2 cellular contexts compared by ENCODE assay signal in the genomic region with DNA sequence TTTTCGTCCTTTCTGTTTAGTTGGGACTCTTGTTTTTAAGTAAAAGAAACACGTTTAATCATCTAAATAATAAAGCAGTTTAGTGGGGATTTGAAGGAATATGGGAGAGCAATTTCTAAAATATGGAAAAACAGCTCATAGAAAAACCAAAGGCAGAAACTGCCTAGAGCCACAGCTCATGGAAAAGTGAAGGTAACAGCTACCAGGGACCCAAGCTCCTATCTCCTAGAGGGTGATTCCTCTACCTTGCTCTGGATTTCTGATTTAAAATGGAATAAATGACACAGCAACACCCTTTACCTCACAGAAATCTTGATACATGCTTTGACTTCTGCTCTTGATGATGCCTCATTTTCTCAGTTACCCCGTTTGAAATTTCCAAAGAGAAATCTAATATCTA.
TF ChIP-seq lines count a peak whose summit lies in the region.

No MANE protein-coding gene starts in this region.

TF ChIP-seq in liver, 16 proteins besides CTCF, POLR2A, EP300 and RAD21:
- TF ChIP-seq HNF4A (conservative IDR thresholded peaks at IDR 0.05): no peak
- no peak for TF ChIP-seq NR2F2 (IDR thresholded peaks at IDR 0.05)
- TF ChIP-seq, protein P1, sequence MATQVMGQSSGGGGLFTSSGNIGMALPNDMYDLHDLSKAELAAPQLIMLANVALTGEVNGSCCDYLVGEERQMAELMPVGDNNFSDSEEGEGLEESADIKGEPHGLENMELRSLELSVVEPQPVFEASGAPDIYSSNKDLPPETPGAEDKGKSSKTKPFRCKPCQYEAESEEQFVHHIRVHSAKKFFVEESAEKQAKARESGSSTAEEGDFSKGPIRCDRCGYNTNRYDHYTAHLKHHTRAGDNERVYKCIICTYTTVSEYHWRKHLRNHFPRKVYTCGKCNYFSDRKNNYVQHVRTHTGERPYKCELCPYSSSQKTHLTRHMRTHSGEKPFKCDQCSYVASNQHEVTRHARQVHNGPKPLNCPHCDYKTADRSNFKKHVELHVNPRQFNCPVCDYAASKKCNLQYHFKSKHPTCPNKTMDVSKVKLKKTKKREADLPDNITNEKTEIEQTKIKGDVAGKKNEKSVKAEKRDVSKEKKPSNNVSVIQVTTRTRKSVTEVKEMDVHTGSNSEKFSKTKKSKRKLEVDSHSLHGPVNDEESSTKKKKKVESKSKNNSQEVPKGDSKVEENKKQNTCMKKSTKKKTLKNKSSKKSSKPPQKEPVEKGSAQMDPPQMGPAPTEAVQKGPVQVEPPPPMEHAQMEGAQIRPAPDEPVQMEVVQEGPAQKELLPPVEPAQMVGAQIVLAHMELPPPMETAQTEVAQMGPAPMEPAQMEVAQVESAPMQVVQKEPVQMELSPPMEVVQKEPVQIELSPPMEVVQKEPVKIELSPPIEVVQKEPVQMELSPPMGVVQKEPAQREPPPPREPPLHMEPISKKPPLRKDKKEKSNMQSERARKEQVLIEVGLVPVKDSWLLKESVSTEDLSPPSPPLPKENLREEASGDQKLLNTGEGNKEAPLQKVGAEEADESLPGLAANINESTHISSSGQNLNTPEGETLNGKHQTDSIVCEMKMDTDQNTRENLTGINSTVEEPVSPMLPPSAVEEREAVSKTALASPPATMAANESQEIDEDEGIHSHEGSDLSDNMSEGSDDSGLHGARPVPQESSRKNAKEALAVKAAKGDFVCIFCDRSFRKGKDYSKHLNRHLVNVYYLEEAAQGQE (IDR thresholded peaks at IDR 0.05): no peak
- no peak for TF ChIP-seq HNF4G (IDR thresholded peaks at IDR 0.05)
- TF ChIP-seq EGR1 (IDR thresholded peaks at IDR 0.05; ENCODE audit: low read depth in 2 of 2): no peak
- TF ChIP-seq, protein P2, sequence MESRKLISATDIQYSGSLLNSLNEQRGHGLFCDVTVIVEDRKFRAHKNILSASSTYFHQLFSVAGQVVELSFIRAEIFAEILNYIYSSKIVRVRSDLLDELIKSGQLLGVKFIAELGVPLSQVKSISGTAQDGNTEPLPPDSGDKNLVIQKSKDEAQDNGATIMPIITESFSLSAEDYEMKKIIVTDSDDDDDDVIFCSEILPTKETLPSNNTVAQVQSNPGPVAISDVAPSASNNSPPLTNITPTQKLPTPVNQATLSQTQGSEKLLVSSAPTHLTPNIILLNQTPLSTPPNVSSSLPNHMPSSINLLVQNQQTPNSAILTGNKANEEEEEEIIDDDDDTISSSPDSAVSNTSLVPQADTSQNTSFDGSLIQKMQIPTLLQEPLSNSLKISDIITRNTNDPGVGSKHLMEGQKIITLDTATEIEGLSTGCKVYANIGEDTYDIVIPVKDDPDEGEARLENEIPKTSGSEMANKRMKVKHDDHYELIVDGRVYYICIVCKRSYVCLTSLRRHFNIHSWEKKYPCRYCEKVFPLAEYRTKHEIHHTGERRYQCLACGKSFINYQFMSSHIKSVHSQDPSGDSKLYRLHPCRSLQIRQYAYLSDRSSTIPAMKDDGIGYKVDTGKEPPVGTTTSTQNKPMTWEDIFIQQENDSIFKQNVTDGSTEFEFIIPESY (IDR thresholded peaks at IDR 0.05): no peak
- TF ChIP-seq SP1 (IDR thresholded peaks at IDR 0.05): no peak
- TF ChIP-seq, protein P3, sequence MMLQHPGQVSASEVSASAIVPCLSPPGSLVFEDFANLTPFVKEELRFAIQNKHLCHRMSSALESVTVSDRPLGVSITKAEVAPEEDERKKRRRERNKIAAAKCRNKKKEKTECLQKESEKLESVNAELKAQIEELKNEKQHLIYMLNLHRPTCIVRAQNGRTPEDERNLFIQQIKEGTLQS (IDR thresholded peaks at IDR 0.05): no peak
- TF ChIP-seq JUND (IDR thresholded peaks at IDR 0.05): no peak
- TF ChIP-seq TAF1 (conservative IDR thresholded peaks at IDR 0.05): no peak
- TF ChIP-seq, protein P4, sequence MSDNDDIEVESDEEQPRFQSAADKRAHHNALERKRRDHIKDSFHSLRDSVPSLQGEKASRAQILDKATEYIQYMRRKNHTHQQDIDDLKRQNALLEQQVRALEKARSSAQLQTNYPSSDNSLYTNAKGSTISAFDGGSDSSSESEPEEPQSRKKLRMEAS (IDR thresholded peaks at IDR 0.05): no peak
- no peak for TF ChIP-seq FOXA1 (IDR thresholded peaks at IDR 0.05)
- TF ChIP-seq GABPA (IDR thresholded peaks at IDR 0.05 in 1 of 2, conservative IDR thresholded peaks at IDR 0.05 in 1 of 2): no peak
- no peak for TF ChIP-seq FOXA2 (IDR thresholded peaks at IDR 0.05)
- no peak for TF ChIP-seq RXRA (IDR thresholded peaks at IDR 0.05)
- no peak for TF ChIP-seq YY1 (IDR thresholded peaks at IDR 0.05)

TF ChIP-seq in HepG2, 621 proteins besides CTCF, POLR2A, EP300 and RAD21:
- TF ChIP-seq, protein P5, sequence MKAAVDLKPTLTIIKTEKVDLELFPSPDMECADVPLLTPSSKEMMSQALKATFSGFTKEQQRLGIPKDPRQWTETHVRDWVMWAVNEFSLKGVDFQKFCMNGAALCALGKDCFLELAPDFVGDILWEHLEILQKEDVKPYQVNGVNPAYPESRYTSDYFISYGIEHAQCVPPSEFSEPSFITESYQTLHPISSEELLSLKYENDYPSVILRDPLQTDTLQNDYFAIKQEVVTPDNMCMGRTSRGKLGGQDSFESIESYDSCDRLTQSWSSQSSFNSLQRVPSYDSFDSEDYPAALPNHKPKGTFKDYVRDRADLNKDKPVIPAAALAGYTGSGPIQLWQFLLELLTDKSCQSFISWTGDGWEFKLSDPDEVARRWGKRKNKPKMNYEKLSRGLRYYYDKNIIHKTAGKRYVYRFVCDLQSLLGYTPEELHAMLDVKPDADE (CRISPR knock-in tag; IDR thresholded peaks at IDR 0.05): no peak
- TF ChIP-seq HNRNPLL (IDR thresholded peaks at IDR 0.05; ENCODE audit: low read depth, low read length, poor library complexity, severe bottlenecking) (no peak), KLF12 (CRISPR knock-in tag; IDR thresholded peaks at IDR 0.05; ENCODE audit: borderline replicate concordance) (no peak), ZNF260 (CRISPR knock-in tag; IDR thresholded peaks at IDR 0.05; ENCODE audit: borderline replicate concordance, low read depth) (no peak), CBX5 (CRISPR knock-in tag; IDR thresholded peaks at IDR 0.05; ENCODE audit: borderline replicate concordance) (no peak), ZNF121 (CRISPR knock-in tag; IDR thresholded peaks at IDR 0.05) (no peak), ZNF816 (CRISPR knock-in tag; IDR thresholded peaks at IDR 0.05; ENCODE audit: borderline replicate concordance) (no peak), ZNF432 (CRISPR knock-in tag; IDR thresholded peaks at IDR 0.05; ENCODE audit: borderline replicate concordance) (no peak), ZBTB7B (CRISPR knock-in tag; IDR thresholded peaks at IDR 0.05) (no peak), FOXK2 (IDR thresholded peaks at IDR 0.05) (no peak), JDP2 (CRISPR knock-in tag; IDR thresholded peaks at IDR 0.05; ENCODE audit: borderline replicate concordance) (no peak)
- TF ChIP-seq, protein P6, sequence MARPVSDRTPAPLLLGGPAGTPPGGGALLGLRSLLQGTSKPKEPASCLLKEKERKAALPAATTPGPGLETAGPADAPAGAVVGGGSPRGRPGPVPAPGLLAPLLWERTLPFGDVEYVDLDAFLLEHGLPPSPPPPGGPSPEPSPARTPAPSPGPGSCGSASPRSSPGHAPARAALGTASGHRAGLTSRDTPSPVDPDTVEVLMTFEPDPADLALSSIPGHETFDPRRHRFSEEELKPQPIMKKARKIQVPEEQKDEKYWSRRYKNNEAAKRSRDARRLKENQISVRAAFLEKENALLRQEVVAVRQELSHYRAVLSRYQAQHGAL (CRISPR knock-in tag; IDR thresholded peaks at IDR 0.05; ENCODE audit: not compliant biosample characterization): no peak
- TF ChIP-seq, protein P7, sequence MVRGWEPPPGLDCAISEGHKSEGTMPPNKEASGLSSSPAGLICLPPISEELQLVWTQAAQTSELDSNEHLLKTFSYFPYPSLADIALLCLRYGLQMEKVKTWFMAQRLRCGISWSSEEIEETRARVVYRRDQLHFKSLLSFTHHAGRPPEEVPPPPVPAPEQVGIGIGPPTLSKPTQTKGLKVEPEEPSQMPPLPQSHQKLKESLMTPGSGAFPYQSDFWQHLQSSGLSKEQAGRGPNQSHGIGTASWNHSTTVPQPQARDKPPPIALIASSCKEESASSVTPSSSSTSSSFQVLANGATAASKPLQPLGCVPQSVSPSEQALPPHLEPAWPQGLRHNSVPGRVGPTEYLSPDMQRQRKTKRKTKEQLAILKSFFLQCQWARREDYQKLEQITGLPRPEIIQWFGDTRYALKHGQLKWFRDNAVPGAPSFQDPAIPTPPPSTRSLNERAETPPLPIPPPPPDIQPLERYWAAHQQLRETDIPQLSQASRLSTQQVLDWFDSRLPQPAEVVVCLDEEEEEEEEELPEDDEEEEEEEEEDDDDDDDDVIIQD (CRISPR knock-in tag; IDR thresholded peaks at IDR 0.05; ENCODE audit: low read depth): no peak
